Comparison of ENCODE assay signal across 1 cellular context in genomic region chr7:45391618-45392451, GRCh38.
TF ChIP-seq lines count a peak whose summit lies in the region.

No MANE protein-coding gene starts in this region.

TF ChIP-seq in IMR-90, 13 proteins besides CTCF, POLR2A, EP300 and RAD21 (continued from another document):
- TF ChIP-seq USF2 (IDR thresholded peaks at IDR 0.05; ENCODE audit: low read depth, low read length) (no peak), FOS (IDR thresholded peaks at IDR 0.05; ENCODE audit: low read depth, low read length) (no peak)
